ENCODE assay signal across 8 cellular contexts in the genomic region with DNA sequence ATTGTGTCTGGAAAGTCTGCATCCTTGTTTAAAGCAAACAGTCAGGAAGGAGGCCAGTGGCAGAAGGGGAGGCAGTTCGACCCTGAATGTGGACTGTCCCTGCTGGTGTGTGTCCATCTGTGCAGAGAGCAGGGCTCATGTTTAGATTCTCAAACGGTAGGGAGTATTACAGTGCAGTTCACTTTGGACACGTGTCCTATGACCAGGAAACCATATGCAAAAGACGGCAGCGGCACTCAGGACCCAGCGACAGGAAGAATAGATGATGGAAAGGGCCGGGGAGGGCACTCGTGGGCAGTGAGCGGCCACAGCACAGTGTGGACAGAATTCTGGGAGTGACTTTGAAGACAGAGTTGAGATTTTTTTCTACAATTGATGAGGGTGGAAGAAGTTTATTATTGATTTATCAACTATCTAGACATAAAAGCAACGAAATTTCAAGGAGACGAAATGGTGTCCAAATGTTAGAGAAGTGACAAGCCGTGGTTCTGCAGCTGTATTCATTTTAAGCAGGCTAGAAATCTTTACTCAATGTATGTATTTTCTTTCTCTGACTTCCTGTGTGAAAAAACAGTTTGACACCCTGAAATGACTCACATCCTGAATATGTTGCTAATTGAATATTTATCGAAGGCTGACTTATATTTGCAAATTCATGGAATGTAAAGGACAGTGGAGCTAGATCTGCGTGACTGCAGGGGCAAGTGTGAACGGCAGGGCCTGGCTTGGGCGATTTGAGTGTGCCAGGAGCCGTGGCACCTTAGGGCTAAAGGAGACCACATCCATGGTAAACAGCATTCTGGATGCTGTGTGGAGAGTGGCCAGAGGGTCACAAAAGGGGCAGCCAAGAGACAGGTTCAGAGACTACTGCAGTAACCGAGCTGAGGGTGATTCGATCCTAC.
DNase-seq lines count a peak whose midpoint lies in the region; ATAC-seq and TF ChIP-seq lines count a peak whose summit lies in the region.

No MANE protein-coding gene starts in this region.

- ATAC-seq in HG03460 (IDR thresholded peaks at IDR 0.05; ENCODE audit: unreplicated experiment): peak; percentile 82
- peak; percentile 85 for ATAC-seq in activated CD8-positive, alpha-beta memory T cell treated with anti-CD3 and anti-CD28 coated beads, Interleukin-2, amount 10 ng/mL, durations not matched to agents 7 days and 5 days

- peaks cover 7% of the 10 kb centered on the region for H3K36me3 Mint-ChIP-seq in activated CD8-positive, alpha-beta memory T cell treated with anti-CD3 and anti-CD28 coated beads, Interleukin-2, amount 10 ng/mL, durations not matched to agents 7 days and 5 days

- H3K27me3 Mint-ChIP-seq in activated CD8-positive, alpha-beta memory T cell treated with anti-CD3 and anti-CD28 coated beads, Interleukin-2, amount 10 ng/mL, durations not matched to agents 7 days and 5 days: no peaks in the 10 kb centered on the region

- TF ChIP-seq CTCF in GM12865 (IDR thresholded peaks at IDR 0.05; ENCODE audit: insufficient read depth, low read depth, low read length, missing control alignments) (no peak), GM20000 (IDR thresholded peaks at IDR 0.05; ENCODE audit: extremely low read depth, missing control alignments) (no peak)

- CTCF ChIA-PET in activated CD8-positive, alpha-beta memory T cell treated with anti-CD3 and anti-CD28 coated beads, Interleukin-2, amount 10 ng/mL, durations not matched to agents 7 days and 5 days (lab: Charles Lee): interaction anchor here (1.0 to 2.2 kb wide), 5 partner anchors 11 to 97 kb away, joined by 3 to 6 read pairs (median 3); no protein-coding TSS in a partner anchor

- H3K27ac Mint-ChIP-seq in activated CD8-positive, alpha-beta memory T cell treated with anti-CD3 and anti-CD28 coated beads, Interleukin-2, amount 10 ng/mL, durations not matched to agents 7 days and 5 days: peak overlapping the region; percentile 95

- H3K9me3 Mint-ChIP-seq in activated CD8-positive, alpha-beta memory T cell treated with anti-CD3 and anti-CD28 coated beads, Interleukin-2, amount 10 ng/mL, durations not matched to agents 7 days and 5 days (ENCODE audit: low read depth): no peaks in the 10 kb centered on the region

- H3K4me1 Mint-ChIP-seq in activated CD8-positive, alpha-beta memory T cell treated with anti-CD3 and anti-CD28 coated beads, Interleukin-2, amount 10 ng/mL, durations not matched to agents 7 days and 5 days: peaks cover 57% of the 10 kb centered on the region

- DNase-seq in GM12865 (ENCODE audit: low read depth) (peak; percentile 77), GM20000 (ENCODE audit: low spot score) (peak; percentile 56), lung microvascular endothelial cell (ENCODE audit: low read depth in 2 of 2) (peak; percentile 50 to 59), NCI-H2227 (lab: John Stamatoyannopoulos, UW; ENCODE audit: unreplicated experiment) (no peak), caudate nucleus (lab: John Stamatoyannopoulos, UW) (no peak)
- peak; percentile 72 for DNase-seq in activated CD8-positive, alpha-beta memory T cell treated with anti-CD3 and anti-CD28 coated beads, Interleukin-2, amount 10 ng/mL, durations not matched to agents 7 days and 5 days
- no peak for DNase-seq in effector CD4-positive, alpha-beta T cell

- H3K4me3 ChIP-seq in GM12865 (ENCODE audit: low read depth, low read length): peak overlapping the region; percentile 20

- H3K4me3 Mint-ChIP-seq in activated CD8-positive, alpha-beta memory T cell treated with anti-CD3 and anti-CD28 coated beads, Interleukin-2, amount 10 ng/mL, durations not matched to agents 7 days and 5 days: peak overlapping the region; percentile 65

- no peak overlapping the region for H3K27ac ChIP-seq in caudate nucleus (ENCODE audit: low read depth, low read length)

Comparison
In these comparisons a context has a peak if more than half of its experiments do, and no peak if none do; other contexts are left out.
1. DNase-seq: peak in GM12865 (single experiment), GM20000 (single experiment), activated CD8-positive, alpha-beta memory T cell treated with anti-CD3 and anti-CD28 coated beads, Interleukin-2, amount 10 ng/mL, durations not matched to agents 7 days and 5 days (single experiment) and lung microvascular endothelial cell (2 of 2); none in NCI-H2227 (single experiment), effector CD4-positive, alpha-beta T cell (single experiment) and caudate nucleus (0 of 61).